ENCODE assay signal across 15 cellular contexts in genomic region chr7:35677582-35678356, GRCh38. TPM values are rescaled to one million over a fixed set of nuclear protein-coding genes. Genes with fewer than 3 reads are reported as not detected.
DNase-seq lines count a peak whose midpoint lies in the region; ATAC-seq, FAIRE-seq and TF ChIP-seq lines count a peak whose summit lies in the region.
"Had no signal": no experiment of that assay in that cellular context is flagged by ENCODE, and none has a peak within 500 bp of the region (broad histone marks: within the 10 kb centered on the region; RNA-seq: fewer than 3 reads in every experiment).

No MANE protein-coding gene starts in this region.

- H3K9ac ChIP-seq in H1 (replicated peaks in 1 of 4; ENCODE audit: extremely low read depth in 1 of 4, low read depth in 3 of 4, low read length in 3 of 4), result no peak overlapping the region

- peaks cover 77% of the 10 kb centered on the region for H3K4me1 Mint-ChIP-seq in activated T-cell treated with anti-CD3 and anti-CD28 coated beads, Interleukin-2, amount 50 U/mL, for 24 hours (ENCODE audit: low read depth)
- H3K4me1 Mint-ChIP-seq in WTC11, result peaks cover 36% of the 10 kb centered on the region

- H3K4me3 ChIP-seq in H1 (ENCODE audit: extremely low read depth in 1 of 4, insufficient read depth in 2 of 4, low read depth in 3 of 4, low read length in 4 of 4), result no peak overlapping the region
- H3K4me3 ChIP-seq in H7 (ENCODE audit: insufficient read depth, low read depth, low read length), result no peak overlapping the region
- H3K4me3 ChIP-seq: GM12878, PC-9 had no signal

- ATAC-seq in WTC11, result no peak
- ATAC-seq: GM12878 had no signal

- TF ChIP-seq CTCF in WTC11 (IDR thresholded peaks at IDR 0.05) (no peak), H1 (IDR thresholded peaks at IDR 0.05; ENCODE audit: control extremely low read depth in 1 of 3, insufficient read depth in 1 of 3, low read depth in 1 of 3, low read length in 3 of 3) (no peak)

- no peaks in the 10 kb centered on the region for H3K9me3 ChIP-seq in H1 (ENCODE audit: insufficient read depth in 2 of 2, low read depth in 1 of 2, low read length in 1 of 2)

- WGBS in H1 (ENCODE audit: extremely low coverage in 1 of 2, insufficient coverage in 1 of 2, insufficient read length in 1 of 2, insufficient replicate concordance in 2 of 2, low coverage in 1 of 2, low lambda C conversion rate in 2 of 2, missing lambda C conversion rate in 1 of 2), 2 experiments, result 85% methylated on average over 3 of the region's 3 CpGs; no CpG with 5 or more reads in 1 of the 2 experiments

- no peak overlapping the region for H2BK5ac ChIP-seq in H1 (ENCODE audit: low read depth, low read length)

- TF ChIP-seq RAD21 in H1 (IDR thresholded peaks at IDR 0.05 in 1 of 2, conservative IDR thresholded peaks at IDR 0.05 in 1 of 2; ENCODE audit: low read depth in 2 of 2, low read length in 2 of 2), result no peak

- peak overlapping the region; percentile 9 for H3K27ac Mint-ChIP-seq in activated T-cell treated with anti-CD3 and anti-CD28 coated beads, Interleukin-2, amount 50 U/mL, for 24 hours
- no peak overlapping the region for H3K27ac Mint-ChIP-seq in WTC11

- no peak overlapping the region for H2BK20ac ChIP-seq in H1 (ENCODE audit: low read length)

- H4K20me1 ChIP-seq in H1 (replicated peaks in 1 of 2; ENCODE audit: control insufficient read depth in 1 of 2, insufficient read depth in 2 of 2, low read length in 2 of 2), result no peaks in the 10 kb centered on the region

- H3K36me3 Mint-ChIP-seq in activated T-cell treated with anti-CD3 and anti-CD28 coated beads, Interleukin-2, amount 50 U/mL, for 24 hours (ENCODE audit: low read depth), result peaks cover 12% of the 10 kb centered on the region
- no peaks in the 10 kb centered on the region for H3K36me3 Mint-ChIP-seq in WTC11

- CTCF ChIA-PET in WTC11 (lab: Charles Lee) (interaction anchor here (1.5 kb wide), 1 partner anchor 32 kb away, joined by 5 read pairs; no protein-coding TSS in a partner anchor), H1 (lab: Charles Lee; ENCODE audit: partially characterized antibody) (interaction anchor here (0.7 kb wide), 1 partner anchor 518 kb away, joined by 3 read pairs; no protein-coding TSS in a partner anchor)

- no peak overlapping the region for H2AFZ ChIP-seq in H1 (ENCODE audit: low read length)
- H2AFZ ChIP-seq: PC-9 had no signal

- H3K27me3 ChIP-seq in H1 (replicated peaks in 1 of 4; ENCODE audit: control insufficient read depth in 3 of 4, extremely low read depth in 1 of 4, insufficient read depth in 3 of 4, low read length in 3 of 4) (no peaks in the 10 kb centered on the region), H7 (ENCODE audit: control insufficient read depth, insufficient read depth, low read length) (no peaks in the 10 kb centered on the region)

- H2BK15ac ChIP-seq in H1 (ENCODE audit: low read length), result no peak overlapping the region

- no peak overlapping the region for H3K56ac ChIP-seq in H1 (replicated peaks; ENCODE audit: insufficient read length, low read depth, low read length)

- POLR2A ChIA-PET in WTC11 (lab: Charles Lee), result no interaction called here
- POLR2A ChIA-PET in H1 (lab: Charles Lee; ENCODE audit: partially characterized antibody), result interaction anchor here (1.4 to 1.5 kb wide), 2 partner anchors 17 to 123 kb away, joined by 3 to 5 read pairs; partner anchors contain the start of gene SEPTIN7

- no peak overlapping the region for H4K5ac ChIP-seq in H1 (ENCODE audit: insufficient read length, low read depth, low read length)

- H3K36me3 ChIP-seq in H1 (ENCODE audit: control insufficient read depth in 2 of 4, insufficient read depth in 4 of 4, low read length in 3 of 4) (no peaks in the 10 kb centered on the region), H7 (replicated peaks; ENCODE audit: control insufficient read depth, insufficient read depth, low read length) (no peaks in the 10 kb centered on the region)

- no peaks in the 10 kb centered on the region for H3K79me1 ChIP-seq in H1 (ENCODE audit: low read depth, low read length)

- no peak overlapping the region for H3K4ac ChIP-seq in H1 (replicated peaks; ENCODE audit: insufficient read length, low read depth, low read length)

- no peak overlapping the region for H2BK120ac ChIP-seq in H1 (replicated peaks; ENCODE audit: low read depth, low read length)

- no peak overlapping the region for H3K14ac ChIP-seq in H1 (ENCODE audit: insufficient read length)

- H3K23me2 ChIP-seq in H1 (ENCODE audit: low read depth, low read length), result no peaks in the 10 kb centered on the region

- no peak overlapping the region for H2AK5ac ChIP-seq in H1 (ENCODE audit: low read depth, low read length)

- no peak overlapping the region for H4K91ac ChIP-seq in H1 (replicated peaks; ENCODE audit: insufficient read length, low read length)

- no peak overlapping the region for H3K4me3 Mint-ChIP-seq in activated T-cell treated with anti-CD3 and anti-CD28 coated beads, Interleukin-2, amount 50 U/mL, for 24 hours
- no peak overlapping the region for H3K4me3 Mint-ChIP-seq in WTC11

- H3K18ac ChIP-seq in H1 (ENCODE audit: extremely low read depth, low read length), result no peak overlapping the region

- no peak overlapping the region for H3K27ac ChIP-seq in H1 (ENCODE audit: low read depth, low read length)
- H3K27ac ChIP-seq: PC-9 had no signal

- peaks cover 0 to 53% of the 10 kb centered on the region in 2 experiments; a peak in 2 of 4 replicates for H3K79me2 ChIP-seq in H1 (ENCODE audit: control insufficient read depth in 1 of 2, insufficient read depth in 2 of 2, low read length in 2 of 2)

- no peak overlapping the region for H3K23ac ChIP-seq in H1 (ENCODE audit: insufficient read length)

- FAIRE-seq in GM19239 (lab: Jason Lieb, UNC) (peak; percentile 53), H1 (lab: Jason Lieb, UNC) (peak; percentile 7), HTR-8/SVneo (lab: Jason Lieb, UNC) (no peak)
- FAIRE-seq: A204.1, GM12878 had no signal

- DNase-seq in activated T-cell treated with anti-CD3 and anti-CD28 coated beads, Interleukin-2, amount 50 U/mL, for 24 hours, result no peak
- no peak for DNase-seq in activated T-cell treated with anti-CD3 and anti-CD28 coated beads for 4 hours
- DNase-seq in GM19239 (ENCODE audit: insufficient read length, low spot score), result no peak
- DNase-seq in WTC11 (ENCODE audit: low spot score), result no peak
- no peak for DNase-seq in H1 (ENCODE audit: low read depth in 1 of 2, low spot score in 2 of 2)
- DNase-seq in HTR-8/SVneo (ENCODE audit: insufficient read length, low spot score), result no peak
- no peak for DNase-seq in T-helper 1 cell
- DNase-seq in H7, result no peak
- DNase-seq: MM.1S, NCI-H1105, NCI-H1694 treated with DMSO at 0.1 percent for 48 hours, NCI-H69, PC-9 had no signal

- no peaks in the 10 kb centered on the region for H3K27me3 Mint-ChIP-seq in activated T-cell treated with anti-CD3 and anti-CD28 coated beads, Interleukin-2, amount 50 U/mL, for 24 hours
- H3K27me3 Mint-ChIP-seq in WTC11 (ENCODE audit: low read depth), result no peaks in the 10 kb centered on the region

- H3K4me1 ChIP-seq in H1 (replicated peaks in 1 of 4; ENCODE audit: control insufficient read depth in 3 of 4, insufficient read depth in 4 of 4, low read length in 3 of 4), result peaks cover 0 to 8% (median 2%) of the 10 kb centered on the region in 4 experiments; a peak in 6 of 7 replicates

- no peaks in the 10 kb centered on the region for H3K9me3 Mint-ChIP-seq in activated T-cell treated with anti-CD3 and anti-CD28 coated beads, Interleukin-2, amount 50 U/mL, for 24 hours
- no peaks in the 10 kb centered on the region for H3K9me3 Mint-ChIP-seq in WTC11

- TF ChIP-seq EP300 in H1 (IDR thresholded peaks at IDR 0.05; ENCODE audit: borderline replicate concordance in 1 of 2, low read depth in 2 of 2, low read length in 2 of 2), result no peak

- TF ChIP-seq POLR2A in H1 (IDR thresholded peaks at IDR 0.05; ENCODE audit: control extremely low read depth in 1 of 2, low read depth in 2 of 2, low read length in 2 of 2), result no peak

- no peak overlapping the region for H2BK12ac ChIP-seq in H1 (ENCODE audit: low read depth, low read length)

- no peak overlapping the region for H3K4me2 ChIP-seq in H1 (ENCODE audit: insufficient read depth in 1 of 2, low read depth in 2 of 2, low read length in 2 of 2)
- H3K4me2 ChIP-seq: PC-9 had no signal

- no peak overlapping the region for H4K8ac ChIP-seq in H1 (ENCODE audit: extremely low read depth, insufficient read depth, low read length)

TF ChIP-seq in H1, 55 proteins besides CTCF, POLR2A, EP300 and RAD21:
- TF ChIP-seq KDM4A (IDR thresholded peaks at IDR 0.05; ENCODE audit: low read depth, low read length, severe bottlenecking) (no peak), NANOG (IDR thresholded peaks at IDR 0.05; ENCODE audit: insufficient read depth, low read depth, low read length, poor library complexity, severe bottlenecking) (no peak), MAFK (IDR thresholded peaks at IDR 0.05; ENCODE audit: low read depth, low read length) (no peak), TCF12 (IDR thresholded peaks at IDR 0.05; ENCODE audit: low read depth, low read length) (no peak), SUZ12 (IDR thresholded peaks at IDR 0.05; ENCODE audit: low read length) (no peak), RNF2 (IDR thresholded peaks at IDR 0.05; ENCODE audit: borderline replicate concordance, low read depth, low read length, missing control alignments, poor library complexity, severe bottlenecking) (no peak), SAP30 (IDR thresholded peaks at IDR 0.05; ENCODE audit: insufficient read depth, insufficient replicate concordance, low read length) (no peak), MAX (IDR thresholded peaks at IDR 0.05) (no peak), BRCA1 (IDR thresholded peaks at IDR 0.05; ENCODE audit: low read depth, low read length) (no peak), HDAC6 (IDR thresholded peaks at IDR 0.05; ENCODE audit: low read depth, low read length) (no peak), NRF1 (IDR thresholded peaks at IDR 0.05; ENCODE audit: low read depth, low read length) (no peak), TAF1 (IDR thresholded peaks at IDR 0.05; ENCODE audit: low read depth, low read length) (no peak)

RNA-seq across cellular contexts. Expression of gene HERPUD2, which starts 17.2 kb away (rescaled TPM):
- 15.5 to 18.5 TPM (median 16.2 TPM) in 3 replicates for total RNA-seq in WTC11 (2021)
- total RNA-seq in H1 (2021; fragmentation: NEBNext Ultra II Directional; extraction: Animal tissue kit (Norgen Biotek cat#: 25700)), result 15.6 and 18.3 TPM in 2 replicates
- 27.3 and 28.7 TPM in 2 replicates for polyA plus RNA-seq in H1 (2011; rRNA removed)
- polyA plus RNA-seq in H1 (2011; cell fraction: cytosol; rRNA removed), result 23.1 TPM
- 32.2 TPM for polyA plus RNA-seq in H1 (2011; cell fraction: nucleus; rRNA removed)
- 11.1 to 19.8 TPM (median 14.7 TPM) in 4 replicates for polyA plus RNA-seq in H1 (2012, experiment 1 of 2)
- 4.5 TPM for polyA plus RNA-seq in H1 (2012, experiment 2 of 2)
- 15.0 TPM for polyA plus RNA-seq in H1 (2013, experiment 1 of 2)
- polyA plus RNA-seq in H1 (2013, experiment 2 of 2), result 16.9 TPM
- 77.2 and 77.4 TPM in 2 replicates for polyA minus RNA-seq in H1 (2011; rRNA and poly(A)+ RNA removed)
- 26.1 TPM for polyA minus RNA-seq in H1 (2011; cell fraction: cytosol; rRNA and poly(A)+ RNA removed)
- 49.5 TPM for polyA minus RNA-seq in H1 (2011; cell fraction: nucleus; rRNA and poly(A)+ RNA removed)
- total RNA-seq in H7 (2014; rRNA removed; shearing (Covaris generic)), result 15.9 and 16.7 TPM in 2 replicates
